ENCODE assay signal across 21 cellular contexts in genomic region chr1:44326066-44326701, GRCh38. TPM values are rescaled to one million over a fixed set of nuclear protein-coding genes. Genes with fewer than 3 reads are reported as not detected.
DNase-seq lines count a peak whose midpoint lies in the region; ATAC-seq, FAIRE-seq and TF ChIP-seq lines count a peak whose summit lies in the region.
"Had no signal": no experiment of that assay in that cellular context is flagged by ENCODE, and none has a peak within 500 bp of the region (broad histone marks: within the 10 kb centered on the region; RNA-seq: fewer than 3 reads in every experiment).

No MANE protein-coding gene starts in this region.

- DNase-seq in A549 (ENCODE audit: low read depth in 1 of 2, low spot score in 1 of 2): no peak
- DNase-seq in HFFc6: no peak
- DNase-seq in amniotic stem cell (lab: John Stamatoyannopoulos, UW): peak; percentile 7
- DNase-seq in keratinocyte (ENCODE audit: low read depth, low spot score): no peak
- no peak for DNase-seq in activated CD8-positive, alpha-beta memory T cell treated with anti-CD3 and anti-CD28 coated beads, Interleukin-2, amount 10 ng/mL, durations not matched to agents 7 days and 5 days
- DNase-seq in globus pallidus (ENCODE audit: low spot score): no peak
- no peak for DNase-seq in mucosa of descending colon
- DNase-seq: activated CD4-positive, alpha-beta T cell treated with anti-CD3 and anti-CD28 coated beads, Interleukin-2, amount 50 U/mL, for 1 hour; activated naive CD4-positive, alpha-beta T cell; body of pancreas; mesendoderm; natural killer cell; NCI-H2029; NCI-H510A; SHP77; T-cell had no signal

- H2AFZ ChIP-seq in keratinocyte (ENCODE audit: control insufficient read depth, low read length): no peak overlapping the region

- FAIRE-seq in A549 (lab: Jason Lieb, UNC) (no peak), keratinocyte (lab: Jason Lieb, UNC) (no peak)
- FAIRE-seq: endothelial cell of umbilical vein had no signal

- peaks cover 44% of the 10 kb centered on the region for H3K4me1 ChIP-seq in A549
- H3K4me1 ChIP-seq in keratinocyte (ENCODE audit: control insufficient read depth, extremely low read depth, insufficient read depth, low read length): peaks cover 42% of the 10 kb centered on the region
- no peaks in the 10 kb centered on the region for H3K4me1 ChIP-seq in mucosa of descending colon (ENCODE audit: low read depth)

- dilution Hi-C loops in keratinocyte (cut with MboI; ENCODE audit: extremely low pct_ligation_motif_present, low sequenced_read_pairs): no loop called here

- no peaks in the 10 kb centered on the region for H3K79me2 ChIP-seq in keratinocyte (ENCODE audit: control insufficient read depth, insufficient read depth, low read length)

- ATAC-seq in A549 (no peak), GM19035 (IDR thresholded peaks at IDR 0.05; ENCODE audit: unreplicated experiment) (no peak), mucosa of descending colon (no peak)
- no peak for ATAC-seq in activated CD8-positive, alpha-beta memory T cell treated with anti-CD3 and anti-CD28 coated beads, Interleukin-2, amount 10 ng/mL, durations not matched to agents 7 days and 5 days
- ATAC-seq: body of pancreas, HCT116, natural killer cell, T-cell had no signal

- H3K4me2 ChIP-seq in A549: peak overlapping the region; percentile 81
- H3K4me2 ChIP-seq in keratinocyte (ENCODE audit: control insufficient read depth, extremely low read depth, insufficient read depth, low read depth, low read length): peak overlapping the region; percentile 73

- H3K9me3 Mint-ChIP-seq in HFFc6: no peaks in the 10 kb centered on the region
- no peaks in the 10 kb centered on the region for H3K9me3 Mint-ChIP-seq in activated CD8-positive, alpha-beta memory T cell treated with anti-CD3 and anti-CD28 coated beads, Interleukin-2, amount 10 ng/mL, durations not matched to agents 7 days and 5 days (ENCODE audit: low read depth)
- H3K9me3 Mint-ChIP-seq: dendritic cell treated with granulocyte-macrophage colony-stimulating factor and Interleukin-4, amounts not matched to agents 40 ng/mL and 50 ng/mL, for 4 days; natural killer cell; T-cell had no signal

- no peaks in the 10 kb centered on the region for H3K27me3 ChIP-seq in keratinocyte (ENCODE audit: control insufficient read depth, extremely low read depth, insufficient read depth, low read length)
- H3K27me3 ChIP-seq: body of pancreas had no signal

- H3K4me3 ChIP-seq in A549: no peak overlapping the region
- peak overlapping the region in 1 of 3 experiments; percentile 27 for H3K4me3 ChIP-seq in keratinocyte (ENCODE audit: control insufficient read depth in 2 of 3, extremely low read depth in 1 of 3, insufficient read depth in 2 of 3, low read depth in 1 of 3, low read length in 3 of 3)
- H3K4me3 ChIP-seq in mucosa of descending colon: no peak overlapping the region
- H3K4me3 ChIP-seq: body of pancreas had no signal

- no peak overlapping the region for H3K4me3 Mint-ChIP-seq in HFFc6
- H3K4me3 Mint-ChIP-seq in activated CD8-positive, alpha-beta memory T cell treated with anti-CD3 and anti-CD28 coated beads, Interleukin-2, amount 10 ng/mL, durations not matched to agents 7 days and 5 days: no peak overlapping the region
- H3K4me3 Mint-ChIP-seq: dendritic cell treated with granulocyte-macrophage colony-stimulating factor and Interleukin-4, amounts not matched to agents 40 ng/mL and 50 ng/mL, for 4 days; natural killer cell; T-cell had no signal

- H4K20me1 ChIP-seq in keratinocyte (ENCODE audit: control insufficient read depth, extremely low read depth, insufficient read depth, low read length): no peaks in the 10 kb centered on the region

- H3K36me3 ChIP-seq in keratinocyte (ENCODE audit: control insufficient read depth in 2 of 2, extremely low read depth in 1 of 2, insufficient read depth in 2 of 2, low read length in 2 of 2): peaks cover 3% of the 10 kb centered on the region in 2 experiments
- H3K36me3 ChIP-seq in mucosa of descending colon (ENCODE audit: low read depth): no peaks in the 10 kb centered on the region

- peak overlapping the region; percentile 86 to 87 for H3K27ac ChIP-seq in A549
- peak overlapping the region; percentile 93 for H3K27ac ChIP-seq in keratinocyte (ENCODE audit: control insufficient read depth, insufficient read depth, low read length)

- H3K9me3 ChIP-seq in A549: no peaks in the 10 kb centered on the region
- no peaks in the 10 kb centered on the region for H3K9me3 ChIP-seq in keratinocyte (ENCODE audit: control insufficient read depth, low read depth, low read length)
- H3K9me3 ChIP-seq in mucosa of descending colon: no peaks in the 10 kb centered on the region
- H3K9me3 ChIP-seq: body of pancreas had no signal

- no peaks in the 10 kb centered on the region for H3K9me1 ChIP-seq in keratinocyte (ENCODE audit: control insufficient read depth, extremely low read depth, insufficient read depth, low read length)

- TF ChIP-seq CTCF in A549 (IDR thresholded peaks at IDR 0.05): no peak
- no peak for TF ChIP-seq CTCF in HFFc6 (IDR thresholded peaks at IDR 0.05)
- TF ChIP-seq CTCF in keratinocyte (optimal IDR thresholded peaks at IDR 0.05 in 1 of 3, IDR thresholded peaks at IDR 0.05 in 1 of 3, conservative IDR thresholded peaks at IDR 0.05 in 1 of 3; ENCODE audit: extremely low read depth in 1 of 3, insufficient read depth in 2 of 3, low read length in 3 of 3): no peak
- TF ChIP-seq CTCF in mucosa of descending colon (IDR thresholded peaks at IDR 0.05): no peak

- no peak for TF ChIP-seq RAD21 in A549 (conservative IDR thresholded peaks at IDR 0.05 in 1 of 2, IDR thresholded peaks at IDR 0.05 in 1 of 2)

- CTCF ChIA-PET in A549 (lab: Yijun Ruan, JAX): interaction anchor here (1.7 to 2.2 kb wide), 2 partner anchors 8 to 27 kb away, joined by 5 to 7 read pairs; no protein-coding TSS in a partner anchor
- CTCF ChIA-PET in activated CD8-positive, alpha-beta memory T cell treated with anti-CD3 and anti-CD28 coated beads, Interleukin-2, amount 10 ng/mL, durations not matched to agents 7 days and 5 days (lab: Charles Lee): no interaction called here

- POLR2A ChIA-PET in A549 (lab: Yijun Ruan, JAX): no interaction called here

- H3K27me3 Mint-ChIP-seq in HFFc6 (ENCODE audit: insufficient read depth): peaks cover 2% of the 10 kb centered on the region; the same call in 1 of the 2 replicates
- H3K27me3 Mint-ChIP-seq in activated CD8-positive, alpha-beta memory T cell treated with anti-CD3 and anti-CD28 coated beads, Interleukin-2, amount 10 ng/mL, durations not matched to agents 7 days and 5 days: no peaks in the 10 kb centered on the region
- H3K27me3 Mint-ChIP-seq: dendritic cell treated with granulocyte-macrophage colony-stimulating factor and Interleukin-4, amounts not matched to agents 40 ng/mL and 50 ng/mL, for 4 days; progenitor cell of endocrine pancreas; T-cell had no signal

- peaks cover 49% of the 10 kb centered on the region for H3K4me1 Mint-ChIP-seq in HFFc6 (ENCODE audit: low read depth)
- no peaks in the 10 kb centered on the region for H3K4me1 Mint-ChIP-seq in activated CD8-positive, alpha-beta memory T cell treated with anti-CD3 and anti-CD28 coated beads, Interleukin-2, amount 10 ng/mL, durations not matched to agents 7 days and 5 days

- TF ChIP-seq EP300 in A549 (IDR thresholded peaks at IDR 0.05): no peak

- peak overlapping the region; percentile 28 for H3K9ac ChIP-seq in keratinocyte (ENCODE audit: control insufficient read depth, extremely low read depth, insufficient read depth, low read length)

- peaks cover 30% of the 10 kb centered on the region for H3K36me3 Mint-ChIP-seq in HFFc6 (ENCODE audit: low read depth)
- no peaks in the 10 kb centered on the region for H3K36me3 Mint-ChIP-seq in activated CD8-positive, alpha-beta memory T cell treated with anti-CD3 and anti-CD28 coated beads, Interleukin-2, amount 10 ng/mL, durations not matched to agents 7 days and 5 days
- H3K36me3 Mint-ChIP-seq: natural killer cell had no signal

- intact Hi-C loops in mucosa of descending colon (cut with DNase I, micrococcal nuclease): no loop called here

- 90% methylated on average over 9 of the region's 9 CpGs for WGBS in A549 (ENCODE audit: missing lambda C conversion rate)

- peak overlapping the region; percentile 70 for H3K27ac Mint-ChIP-seq in HFFc6
- H3K27ac Mint-ChIP-seq in activated CD8-positive, alpha-beta memory T cell treated with anti-CD3 and anti-CD28 coated beads, Interleukin-2, amount 10 ng/mL, durations not matched to agents 7 days and 5 days: no peak overlapping the region
- H3K27ac Mint-ChIP-seq: dendritic cell treated with granulocyte-macrophage colony-stimulating factor and Interleukin-4, amounts not matched to agents 40 ng/mL and 50 ng/mL, for 4 days; natural killer cell; progenitor cell of endocrine pancreas; T-cell had no signal

- TF ChIP-seq POLR2A in A549 (IDR thresholded peaks at IDR 0.05; ENCODE audit: low read length): no peak

TF ChIP-seq in A549, 52 proteins besides CTCF, POLR2A, EP300 and RAD21 (continues in another document):
- no peak for TF ChIP-seq HDAC2 (IDR thresholded peaks at IDR 0.05)
- no peak for TF ChIP-seq HEYL (CRISPR knock-in tag; IDR thresholded peaks at IDR 0.05)
- no peak for TF ChIP-seq CBX2 (IDR thresholded peaks at IDR 0.05; ENCODE audit: borderline replicate concordance, low read depth)
- TF ChIP-seq TP53 (CRISPR knock-in tag; IDR thresholded peaks at IDR 0.05): no peak
- no peak for TF ChIP-seq ZNF302 (CRISPR knock-in tag; IDR thresholded peaks at IDR 0.05)

RNA-seq across cellular contexts. Expression of gene ERI3, which starts 28.9 kb away (rescaled TPM):
- polyA plus RNA-seq in A549 (2011; rRNA removed): 43.4 and 46.1 TPM in 2 replicates
- 61.0 and 83.0 TPM in 2 replicates for polyA plus RNA-seq in A549 (2012; cell fraction: cytosol; rRNA removed)
- polyA plus RNA-seq in A549 (2012; cell fraction: nucleus; rRNA removed): 73.0 and 86.1 TPM in 2 replicates
- 43.7 to 44.7 TPM (median 44.1 TPM) in 3 replicates for polyA plus RNA-seq in A549 (2017; fragmentation: RNase III; extraction: RNeasy Plus Mini Kit Qiagen cat#74134 plus additional on column Dnase treatment)
- 70.1 and 71.2 TPM in 2 replicates for polyA minus RNA-seq in A549 (2011; rRNA and poly(A)+ RNA removed)
- 10 to 100 TPM; 54.7 to 63.5 (median 58.3) TPM for total RNA-seq in HFFc6 (2021; fragmentation: NEBNext Ultra II Directional; extraction: Animal tissue kit (Norgen Biotek cat#: 25700))
- 43.7 to 56.6 TPM (median 49.0 TPM) in 3 replicates for polyA plus RNA-seq in keratinocyte
- 64.5 TPM for polyA plus RNA-seq in keratinocyte (2011; ENCODE audit: low read depth)
- 45.5 and 64.3 TPM in 2 replicates for polyA plus RNA-seq in keratinocyte (2011; cell fraction: cytosol; rRNA removed)
- polyA plus RNA-seq in keratinocyte (2011; cell fraction: nucleus; rRNA removed): 36.5 and 44.1 TPM in 2 replicates
- 31.0 and 46.4 TPM in 2 replicates for polyA plus RNA-seq in keratinocyte (2012; ENCODE audit: low replicate concordance)
- 51.0 to 77.9 TPM (median 62.7 TPM) in 3 replicates for polyA minus RNA-seq in keratinocyte
- 74.8 TPM for polyA minus RNA-seq in keratinocyte (2011; cell fraction: cytosol; rRNA and poly(A)+ RNA removed)
- polyA minus RNA-seq in keratinocyte (2011; cell fraction: nucleus; rRNA and poly(A)+ RNA removed): 19.6 and 24.7 TPM in 2 replicates
- total RNA-seq in activated CD8-positive, alpha-beta memory T cell treated with anti-CD3 and anti-CD28 coated beads, Interleukin-2, amount 10 ng/mL, durations not matched to agents 7 days and 5 days: 10 to 100 TPM; 27.2 to 30.4 TPM
- total RNA-seq in mucosa of descending colon: 10 to 100 TPM; 35.6 to 42.1 (median 36.4) TPM
